1 cellular context compared by ENCODE assay signal in genomic region chr20:45791668-45792512, GRCh38.
TF ChIP-seq lines count a peak whose summit lies in the region.

A gene with protein sequence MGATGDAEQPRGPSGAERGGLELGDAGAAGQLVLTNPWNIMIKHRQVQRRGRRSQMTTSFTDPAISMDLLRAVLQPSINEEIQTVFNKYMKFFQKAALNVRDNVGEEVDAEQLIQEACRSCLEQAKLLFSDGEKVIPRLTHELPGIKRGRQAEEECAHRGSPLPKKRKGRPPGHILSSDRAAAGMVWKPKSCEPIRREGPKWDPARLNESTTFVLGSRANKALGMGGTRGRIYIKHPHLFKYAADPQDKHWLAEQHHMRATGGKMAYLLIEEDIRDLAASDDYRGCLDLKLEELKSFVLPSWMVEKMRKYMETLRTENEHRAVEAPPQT (plus strand): TSS chr20:45791954. CDS start chr20:45792005, 51 bp downstream.
Gene WFDC3, minus strand, starts transcription at chr20:45791883. Its CDS starts 1,908 bp downstream, at chr20:45789975.

TF ChIP-seq in HepG2, 621 proteins besides CTCF, POLR2A, EP300 and RAD21 (continued from another document and continues in another):
- TF ChIP-seq, protein P1, sequence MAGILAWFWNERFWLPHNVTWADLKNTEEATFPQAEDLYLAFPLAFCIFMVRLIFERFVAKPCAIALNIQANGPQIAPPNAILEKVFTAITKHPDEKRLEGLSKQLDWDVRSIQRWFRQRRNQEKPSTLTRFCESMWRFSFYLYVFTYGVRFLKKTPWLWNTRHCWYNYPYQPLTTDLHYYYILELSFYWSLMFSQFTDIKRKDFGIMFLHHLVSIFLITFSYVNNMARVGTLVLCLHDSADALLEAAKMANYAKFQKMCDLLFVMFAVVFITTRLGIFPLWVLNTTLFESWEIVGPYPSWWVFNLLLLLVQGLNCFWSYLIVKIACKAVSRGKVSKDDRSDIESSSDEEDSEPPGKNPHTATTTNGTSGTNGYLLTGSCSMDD (CRISPR knock-in tag; IDR thresholded peaks at IDR 0.05), result no peak
- TF ChIP-seq SMARCE1 (IDR thresholded peaks at IDR 0.05; ENCODE audit: borderline replicate concordance) (no peak), RFXAP (CRISPR knock-in tag; IDR thresholded peaks at IDR 0.05; ENCODE audit: borderline replicate concordance) (peak; percentile 96; the same call in 1 of the 2 replicates), ZNF3 (CRISPR knock-in tag; IDR thresholded peaks at IDR 0.05) (no peak), RNF2 (conservative IDR thresholded peaks at IDR 0.05; ENCODE audit: low read depth) (peak; percentile 81), ZNF780A (CRISPR knock-in tag; IDR thresholded peaks at IDR 0.05) (no peak), SALL2 (CRISPR knock-in tag; IDR thresholded peaks at IDR 0.05) (peak; percentile 98), ZBTB1 (CRISPR knock-in tag; IDR thresholded peaks at IDR 0.05; ENCODE audit: borderline replicate concordance) (0 out of 2 replicates have a peak, but pooled peaks have one; percentile 9), RARG (CRISPR knock-in tag; IDR thresholded peaks at IDR 0.05; ENCODE audit: low read depth) (no peak), STAT5B (CRISPR knock-in tag; IDR thresholded peaks at IDR 0.05) (peak; percentile 91; the same call in 1 of the 2 replicates), ZNF557 (CRISPR knock-in tag; IDR thresholded peaks at IDR 0.05) (peak; percentile 83; the same call in 1 of the 2 replicates), U2AF1 (optimal IDR thresholded peaks at IDR 0.05; ENCODE audit: low read depth, low read length) (peak; percentile 82), ZNF343 (CRISPR knock-in tag; IDR thresholded peaks at IDR 0.05) (peak; percentile 5; the same call in 1 of the 2 replicates), CBX2 (IDR thresholded peaks at IDR 0.05; ENCODE audit: low read depth, low read length) (no peak), CBX2 (CRISPR knock-in tag; IDR thresholded peaks at IDR 0.05; ENCODE audit: low read depth) (peak; percentile 61; the same call in 1 of the 2 replicates), RBFOX2 (IDR thresholded peaks at IDR 0.05; ENCODE audit: low read depth, low read length) (peak; percentile 99), MLLT10 (CRISPR knock-in tag; IDR thresholded peaks at IDR 0.05) (no peak), ZNF576 (CRISPR knock-in tag; IDR thresholded peaks at IDR 0.05) (peak; percentile 95), CREM (IDR thresholded peaks at IDR 0.05) (peak; percentile 99), CREM (CRISPR knock-in tag; IDR thresholded peaks at IDR 0.05) (peak; percentile 98), ELF4 (CRISPR knock-in tag; IDR thresholded peaks at IDR 0.05; ENCODE audit: borderline replicate concordance) (peak; percentile 98), KLF9 (CRISPR knock-in tag; IDR thresholded peaks at IDR 0.05; ENCODE audit: low read depth) (peak; percentile 84), GATAD2A (CRISPR knock-in tag; IDR thresholded peaks at IDR 0.05) (peak; percentile 54), RBAK (CRISPR knock-in tag; IDR thresholded peaks at IDR 0.05) (no peak), ARNT (IDR thresholded peaks at IDR 0.05) (no peak), HOXD1 (CRISPR knock-in tag; IDR thresholded peaks at IDR 0.05) (peak; percentile 94; the same call in 1 of the 2 replicates), ZNF44 (CRISPR knock-in tag; IDR thresholded peaks at IDR 0.05) (peak; percentile 99), ZNF383 (CRISPR knock-in tag; IDR thresholded peaks at IDR 0.05; ENCODE audit: borderline replicate concordance) (no peak), MATR3 (CRISPR knock-in tag; IDR thresholded peaks at IDR 0.05) (no peak), ZEB1 (IDR thresholded peaks at IDR 0.05; ENCODE audit: insufficient replicate concordance, low read depth) (peak; percentile 14), ZSCAN20 (CRISPR knock-in tag; IDR thresholded peaks at IDR 0.05; ENCODE audit: borderline replicate concordance) (peak; percentile 95; the same call in 1 of the 2 replicates), TBL1XR1 (IDR thresholded peaks at IDR 0.05; ENCODE audit: borderline replicate concordance, low read length, partially characterized antibody) (peak; percentile 36), SNAI1 (CRISPR knock-in tag; IDR thresholded peaks at IDR 0.05; ENCODE audit: borderline replicate concordance) (peak; percentile 89), BRD4 (CRISPR knock-in tag; IDR thresholded peaks at IDR 0.05) (peak; percentile 97), CEBPG (CRISPR knock-in tag; IDR thresholded peaks at IDR 0.05) (peak; percentile 44; the same call in 1 of the 2 replicates), GATA4 (IDR thresholded peaks at IDR 0.05; ENCODE audit: borderline replicate concordance, low read depth) (peak; percentile 71), ZFP41 (CRISPR knock-in tag; IDR thresholded peaks at IDR 0.05; ENCODE audit: borderline replicate concordance) (peak; percentile 83; the same call in 1 of the 2 replicates), ZNF18 (CRISPR knock-in tag; IDR thresholded peaks at IDR 0.05; ENCODE audit: insufficient replicate concordance) (no peak), MTERF4 (CRISPR knock-in tag; IDR thresholded peaks at IDR 0.05) (peak; percentile 49; the same call in 1 of the 2 replicates), MED8 (CRISPR knock-in tag; IDR thresholded peaks at IDR 0.05; ENCODE audit: insufficient replicate concordance) (peak; percentile 90), FOXK2 (IDR thresholded peaks at IDR 0.05) (no peak), ZNF17 (CRISPR knock-in tag; IDR thresholded peaks at IDR 0.05) (no peak), RBM39 (IDR thresholded peaks at IDR 0.05; ENCODE audit: low read depth, low read length, poor library complexity, severe bottlenecking) (peak; percentile 94), ZBTB40 (IDR thresholded peaks at IDR 0.05) (no peak), ZBTB40 (CRISPR knock-in tag; IDR thresholded peaks at IDR 0.05) (peak; percentile 93), SMAD9 (CRISPR knock-in tag; IDR thresholded peaks at IDR 0.05) (no peak)
- TF ChIP-seq, protein P2, sequence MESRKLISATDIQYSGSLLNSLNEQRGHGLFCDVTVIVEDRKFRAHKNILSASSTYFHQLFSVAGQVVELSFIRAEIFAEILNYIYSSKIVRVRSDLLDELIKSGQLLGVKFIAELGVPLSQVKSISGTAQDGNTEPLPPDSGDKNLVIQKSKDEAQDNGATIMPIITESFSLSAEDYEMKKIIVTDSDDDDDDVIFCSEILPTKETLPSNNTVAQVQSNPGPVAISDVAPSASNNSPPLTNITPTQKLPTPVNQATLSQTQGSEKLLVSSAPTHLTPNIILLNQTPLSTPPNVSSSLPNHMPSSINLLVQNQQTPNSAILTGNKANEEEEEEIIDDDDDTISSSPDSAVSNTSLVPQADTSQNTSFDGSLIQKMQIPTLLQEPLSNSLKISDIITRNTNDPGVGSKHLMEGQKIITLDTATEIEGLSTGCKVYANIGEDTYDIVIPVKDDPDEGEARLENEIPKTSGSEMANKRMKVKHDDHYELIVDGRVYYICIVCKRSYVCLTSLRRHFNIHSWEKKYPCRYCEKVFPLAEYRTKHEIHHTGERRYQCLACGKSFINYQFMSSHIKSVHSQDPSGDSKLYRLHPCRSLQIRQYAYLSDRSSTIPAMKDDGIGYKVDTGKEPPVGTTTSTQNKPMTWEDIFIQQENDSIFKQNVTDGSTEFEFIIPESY (CRISPR knock-in tag; IDR thresholded peaks at IDR 0.05), result peak; percentile 67
- TF ChIP-seq, protein P3, sequence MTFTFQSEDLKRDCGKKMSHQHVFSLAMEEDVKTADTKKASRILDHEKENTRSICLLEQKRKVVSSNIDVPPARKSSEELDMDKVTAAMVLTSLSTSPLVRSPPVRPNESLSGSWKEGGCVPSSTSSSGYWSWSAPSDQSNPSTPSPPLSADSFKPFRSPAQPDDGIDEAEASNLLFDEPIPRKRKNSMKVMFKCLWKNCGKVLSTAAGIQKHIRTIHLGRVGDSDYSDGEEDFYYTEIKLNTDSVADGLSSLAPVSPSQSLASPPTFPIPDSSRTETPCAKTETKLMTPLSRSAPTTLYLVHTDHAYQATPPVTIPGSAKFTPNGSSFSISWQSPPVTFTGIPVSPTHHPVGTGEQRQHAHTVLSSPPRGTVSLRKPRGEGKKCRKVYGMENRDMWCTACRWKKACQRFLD (CRISPR knock-in tag; IDR thresholded peaks at IDR 0.05; ENCODE audit: borderline replicate concordance), result no peak; the same call in 1 of the 2 replicates
- TF ChIP-seq, protein P4, sequence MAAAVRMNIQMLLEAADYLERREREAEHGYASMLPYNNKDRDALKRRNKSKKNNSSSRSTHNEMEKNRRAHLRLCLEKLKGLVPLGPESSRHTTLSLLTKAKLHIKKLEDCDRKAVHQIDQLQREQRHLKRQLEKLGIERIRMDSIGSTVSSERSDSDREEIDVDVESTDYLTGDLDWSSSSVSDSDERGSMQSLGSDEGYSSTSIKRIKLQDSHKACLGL (CRISPR knock-in tag; IDR thresholded peaks at IDR 0.05), result peak; percentile 97
